Comparison of ENCODE assay signal across 16 cellular contexts in the genomic region with DNA sequence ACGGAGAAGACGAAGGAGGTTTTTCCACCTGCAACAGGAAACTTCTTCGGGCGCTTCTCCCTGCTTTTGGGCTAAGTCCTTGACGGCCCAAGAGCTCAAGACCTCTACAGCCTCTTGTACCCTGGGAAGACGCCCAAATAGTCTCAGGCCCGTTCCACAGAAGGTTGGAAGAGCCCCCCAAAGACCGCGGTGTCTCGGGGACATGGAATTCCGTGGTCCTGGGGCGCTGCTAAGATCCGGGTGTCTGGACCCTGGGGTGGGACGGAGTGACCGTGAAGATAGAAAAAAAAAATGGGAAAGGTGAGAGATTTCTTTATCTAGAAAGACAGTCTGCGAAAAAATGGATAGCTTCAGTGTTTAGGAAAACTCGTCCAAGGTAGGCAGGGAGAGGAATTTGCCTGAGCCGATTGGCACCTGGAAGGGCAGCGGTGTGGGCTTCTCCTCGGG. TPM values are rescaled to one million over a fixed set of nuclear protein-coding genes. Genes with fewer than 3 reads are reported as not detected.
DNase-seq lines count a peak whose midpoint lies in the region; TF ChIP-seq lines count a peak whose summit lies in the region.
"Had no signal": no experiment of that assay in that cellular context is flagged by ENCODE, and none has a peak within 500 bp of the region (broad histone marks: within the 10 kb centered on the region; RNA-seq: fewer than 3 reads in every experiment).

No MANE protein-coding gene starts in this region.

- no peak for TF ChIP-seq RAD21 in neural cell (conservative IDR thresholded peaks at IDR 0.05)

- H3K27me3 ChIP-seq in neural cell (ENCODE audit: insufficient read depth, low read depth, low read length): no peaks in the 10 kb centered on the region

- H3F3A ChIP-seq in neural cell (ENCODE audit: insufficient read depth, low read length, poor library complexity, severe bottlenecking): peaks cover 7% of the 10 kb centered on the region

- peaks cover 98% of the 10 kb centered on the region for H3K79me2 ChIP-seq in neural cell (replicated peaks; ENCODE audit: insufficient read depth, low read length)

- peak overlapping the region; percentile 99 for H3K9ac ChIP-seq in neural cell (ENCODE audit: low read length)

- no peak for TF ChIP-seq CTCF in GM20000 (IDR thresholded peaks at IDR 0.05; ENCODE audit: extremely low read depth, missing control alignments)
- no peak for TF ChIP-seq CTCF in coronary artery (IDR thresholded peaks at IDR 0.05)
- TF ChIP-seq CTCF in neural cell (IDR thresholded peaks at IDR 0.05; ENCODE audit: poor library complexity, severe bottlenecking): no peak

- TF ChIP-seq EP300 in neural cell (conservative IDR thresholded peaks at IDR 0.05; ENCODE audit: poor library complexity, severe bottlenecking): no peak

- DNase-seq in NCI-H2171 treated with DMSO at 0.1 percent for 48 hours (lab: John Stamatoyannopoulos, UW) (peak; percentile 20), NCI-H2171 (lab: John Stamatoyannopoulos, UW) (no peak), GM20000 (ENCODE audit: low spot score) (peak; percentile 32), coronary artery (ENCODE audit: low spot score) (no peak), mesenteric fat pad (ENCODE audit: low spot score) (no peak), middle frontal gyrus (ENCODE audit: extremely low spot score, low spot score) (no peak)
- no peak for DNase-seq in stimulated activated CD4-positive, alpha-beta T cell treated with anti-CD3 and anti-CD28 coated beads, Interleukin-12 subunit alpha, Interleukin-12 subunit beta, amount 100 ng/mL, for 4 hours
- DNase-seq: ACHN; activated CD8-positive, alpha-beta T cell treated with anti-CD3 and anti-CD28 coated beads, Interleukin-2, amount 10 ng/mL, durations not matched to agents 7 days and 5 days; dermis blood vessel endothelial cell; MV-4-11; natural killer cell had no signal

- H2AFZ ChIP-seq in neural cell (ENCODE audit: low read depth, low read length): no peak overlapping the region

- no peaks in the 10 kb centered on the region for H3K9me3 ChIP-seq in neural cell (ENCODE audit: low read length)

- H3K9me2 ChIP-seq in neural cell (ENCODE audit: insufficient read depth, low read length): no peaks in the 10 kb centered on the region

- peak overlapping the region; percentile 52 for H3K4me3 ChIP-seq in coronary artery
- peak overlapping the region; percentile 86 for H3K4me3 ChIP-seq in neural cell (ENCODE audit: low read length)

- no peaks in the 10 kb centered on the region for H3K36me3 ChIP-seq in neural cell (ENCODE audit: insufficient read depth, low read length)

- H4K20me1 ChIP-seq in neural cell (ENCODE audit: insufficient read depth): no peaks in the 10 kb centered on the region

- H3K27ac ChIP-seq in coronary artery: no peak overlapping the region
- H3K27ac ChIP-seq in neural cell (ENCODE audit: low read length): peak overlapping the region; percentile 98

- peak overlapping the region; percentile 72 for H3K4me2 ChIP-seq in neural cell (ENCODE audit: low read length)

TF ChIP-seq in neural cell, 6 proteins besides CTCF, POLR2A, EP300 and RAD21:
- TF ChIP-seq EZH2 (IDR thresholded peaks at IDR 0.05; ENCODE audit: borderline replicate concordance, insufficient read depth, low read length, poor library complexity, severe bottlenecking) (no peak), TAF1 (IDR thresholded peaks at IDR 0.05; ENCODE audit: low read depth) (no peak), SMC3 (conservative IDR thresholded peaks at IDR 0.05; ENCODE audit: poor library complexity) (no peak), POLR2AphosphoS5 (IDR thresholded peaks at IDR 0.05) (no peak), MXI1 (conservative IDR thresholded peaks at IDR 0.05; ENCODE audit: poor library complexity, severe bottlenecking) (no peak)
- TF ChIP-seq, protein P1, sequence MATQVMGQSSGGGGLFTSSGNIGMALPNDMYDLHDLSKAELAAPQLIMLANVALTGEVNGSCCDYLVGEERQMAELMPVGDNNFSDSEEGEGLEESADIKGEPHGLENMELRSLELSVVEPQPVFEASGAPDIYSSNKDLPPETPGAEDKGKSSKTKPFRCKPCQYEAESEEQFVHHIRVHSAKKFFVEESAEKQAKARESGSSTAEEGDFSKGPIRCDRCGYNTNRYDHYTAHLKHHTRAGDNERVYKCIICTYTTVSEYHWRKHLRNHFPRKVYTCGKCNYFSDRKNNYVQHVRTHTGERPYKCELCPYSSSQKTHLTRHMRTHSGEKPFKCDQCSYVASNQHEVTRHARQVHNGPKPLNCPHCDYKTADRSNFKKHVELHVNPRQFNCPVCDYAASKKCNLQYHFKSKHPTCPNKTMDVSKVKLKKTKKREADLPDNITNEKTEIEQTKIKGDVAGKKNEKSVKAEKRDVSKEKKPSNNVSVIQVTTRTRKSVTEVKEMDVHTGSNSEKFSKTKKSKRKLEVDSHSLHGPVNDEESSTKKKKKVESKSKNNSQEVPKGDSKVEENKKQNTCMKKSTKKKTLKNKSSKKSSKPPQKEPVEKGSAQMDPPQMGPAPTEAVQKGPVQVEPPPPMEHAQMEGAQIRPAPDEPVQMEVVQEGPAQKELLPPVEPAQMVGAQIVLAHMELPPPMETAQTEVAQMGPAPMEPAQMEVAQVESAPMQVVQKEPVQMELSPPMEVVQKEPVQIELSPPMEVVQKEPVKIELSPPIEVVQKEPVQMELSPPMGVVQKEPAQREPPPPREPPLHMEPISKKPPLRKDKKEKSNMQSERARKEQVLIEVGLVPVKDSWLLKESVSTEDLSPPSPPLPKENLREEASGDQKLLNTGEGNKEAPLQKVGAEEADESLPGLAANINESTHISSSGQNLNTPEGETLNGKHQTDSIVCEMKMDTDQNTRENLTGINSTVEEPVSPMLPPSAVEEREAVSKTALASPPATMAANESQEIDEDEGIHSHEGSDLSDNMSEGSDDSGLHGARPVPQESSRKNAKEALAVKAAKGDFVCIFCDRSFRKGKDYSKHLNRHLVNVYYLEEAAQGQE (IDR thresholded peaks at IDR 0.05; ENCODE audit: borderline replicate concordance): peak; percentile 35

RNA-seq across cellular contexts. Expression of a gene that starts 0.4 kb away (rescaled TPM):
- 192 and 200 TPM in 2 replicates for polyA plus RNA-seq in neural cell
- polyA minus RNA-seq in neural cell: 97.1 and 126 TPM in 2 replicates
- total RNA-seq in mesenteric fat pad: not detected
- total RNA-seq: activated CD8-positive, alpha-beta T cell treated with anti-CD3 and anti-CD28 coated beads, Interleukin-2, amount 10 ng/mL, durations not matched to agents 7 days and 5 days; dermis blood vessel endothelial cell; HT1080; natural killer cell; T-helper 1 cell treated with Interleukin-12 subunit alpha and Interleukin-12 subunit beta and Interleukin-4 antibody, amounts not matched to agents 30 ng/mL and 1 ng/mL, for 36 hours had no signal
- polyA plus RNA-seq: urinary bladder had no signal

Comparison
In these comparisons a context has a peak if more than half of its experiments do, and no peak if none do; other contexts are left out.
1. DNase-seq: peak in NCI-H2171 treated with DMSO at 0.1 percent for 48 hours (single experiment) and GM20000 (single experiment); none in NCI-H2171 (single experiment), coronary artery (single experiment), mesenteric fat pad (single experiment), stimulated activated CD4-positive, alpha-beta T cell treated with anti-CD3 and anti-CD28 coated beads, Interleukin-12 subunit alpha, Interleukin-12 subunit beta, amount 100 ng/mL, for 4 hours (single experiment) and middle frontal gyrus (single experiment).